ENCODE assay signal across 17 cellular contexts in genomic region chr10:103761075-103761920, GRCh38.
DNase-seq lines count a peak whose midpoint lies in the region; ATAC-seq and TF ChIP-seq lines count a peak whose summit lies in the region.
"Had no signal": no experiment of that assay in that cellular context is flagged by ENCODE, and none has a peak within 500 bp of the region (broad histone marks: within the 10 kb centered on the region; RNA-seq: fewer than 3 reads in every experiment).

No MANE protein-coding gene starts in this region.

- H3K4me3 Mint-ChIP-seq in stimulated activated memory B cell treated with anti-CD40 and anti-IgM and Interleukin-4, amounts not matched to agents 10 μg/mL and 1 μg/mL and 100 μg/mL, for 72 hours: no peak overlapping the region
- H3K4me3 Mint-ChIP-seq: activated B cell treated with CpG ODN at 0.5 μM for 24 hours; activated T-cell treated with anti-CD3 and anti-CD28 coated beads, Interleukin-2, amount 50 U/mL, for 72 hours; brain; CD8-positive, alpha-beta T cell; mesothelial cell of epicardium; stimulated activated naive CD8-positive, alpha-beta T cell treated with anti-CD3 and anti-CD28 coated beads, Interleukin-15, Interleukin-2, amounts not matched to agents 100 ng/mL and 50 ng/mL, for 24 hours had no signal

- no peaks in the 10 kb centered on the region for H3K27me3 ChIP-seq in HL-60 (ENCODE audit: insufficient read depth, poor library complexity, severe bottlenecking)
- no peaks in the 10 kb centered on the region for H3K27me3 ChIP-seq in PC-3 (ENCODE audit: low read length)
- H3K27me3 ChIP-seq in left lung: no peaks in the 10 kb centered on the region
- no peaks in the 10 kb centered on the region for H3K27me3 ChIP-seq in MM.1S (replicated peaks; ENCODE audit: insufficient read depth, low read length)

- H3K27ac ChIP-seq in HL-60 (replicated peaks): peak overlapping the region; percentile 18; the same call in 1 of the 2 replicates
- H3K27ac ChIP-seq in PC-3 (ENCODE audit: low read length): peak overlapping the region; percentile 47
- no peak overlapping the region for H3K27ac ChIP-seq in left lung
- no peak overlapping the region for H3K27ac ChIP-seq in MM.1S (ENCODE audit: low read length)

- H3K9ac ChIP-seq in PC-3 (ENCODE audit: low read length): no peak overlapping the region
- no peak overlapping the region for H3K9ac ChIP-seq in MM.1S (ENCODE audit: low read length)

- H3F3A ChIP-seq in PC-3 (ENCODE audit: low read length, unreplicated experiment): peaks cover 4% of the 10 kb centered on the region
- H3F3A ChIP-seq in MM.1S (ENCODE audit: insufficient read depth, low read length): no peaks in the 10 kb centered on the region

- no TSS peak for BruUV-seq in PC-3 (replicated peaks; lab: Mats Ljungman, UMichigan)

- peaks cover 28% of the 10 kb centered on the region for H3K4me1 Mint-ChIP-seq in stimulated activated memory B cell treated with anti-CD40 and anti-IgM and Interleukin-4, amounts not matched to agents 10 μg/mL and 1 μg/mL and 100 μg/mL, for 72 hours

- intact Hi-C loops in PC-3 (cut with micrococcal nuclease) (loop anchor here (2.0 kb wide), 1 partner anchor 96 kb away; no protein-coding TSS in a partner anchor), left lung (cut with DNase I) (no loop called here)

- peaks cover 3% of the 10 kb centered on the region for H3K9me3 Mint-ChIP-seq in stimulated activated memory B cell treated with anti-CD40 and anti-IgM and Interleukin-4, amounts not matched to agents 10 μg/mL and 1 μg/mL and 100 μg/mL, for 72 hours
- H3K9me3 Mint-ChIP-seq: activated B cell treated with CpG ODN at 0.5 μM for 24 hours; activated T-cell treated with anti-CD3 and anti-CD28 coated beads, Interleukin-2, amount 50 U/mL, for 72 hours; brain; CD8-positive, alpha-beta T cell; mesothelial cell of epicardium; stimulated activated naive CD8-positive, alpha-beta T cell treated with anti-CD3 and anti-CD28 coated beads, Interleukin-15, Interleukin-2, amounts not matched to agents 100 ng/mL and 50 ng/mL, for 24 hours had no signal

- DNase-seq in COLO668 (lab: John Stamatoyannopoulos, UW; ENCODE audit: unreplicated experiment) (peak; percentile 56), HL-60 (ENCODE audit: low read depth in 1 of 2, low spot score in 1 of 2) (peak in 1 of 2 experiments; percentile 47), PC-3 (peak; percentile 69), left lung (no peak), MM.1S (no peak)
- no peak for DNase-seq in central memory CD4-positive, alpha-beta T cell
- DNase-seq: activated B cell treated with CpG ODN at 0.5 μM for 24 hours; activated T-cell treated with anti-CD3 and anti-CD28 coated beads, Interleukin-2, amount 50 U/mL, for 72 hours; CD8-positive, alpha-beta T cell; hippocampal formation; NCI-H526; stimulated activated CD4-positive, alpha-beta T cell treated with anti-CD3 and anti-CD28 coated beads, Interleukin-4, amount 100 ng/mL, for 4 hours had no signal

- H3K4me2 ChIP-seq in PC-3 (ENCODE audit: low read length) (peak overlapping the region; percentile 21; the same call in 1 of the 2 replicates), MM.1S (ENCODE audit: low read depth, low read length) (no peak overlapping the region)

- ATAC-seq in PC-3 (peak; percentile 13), left lung (peak; percentile 67), HG03342 (IDR thresholded peaks at IDR 0.05; ENCODE audit: unreplicated experiment) (no peak)
- ATAC-seq in stimulated activated memory B cell treated with anti-CD40 and anti-IgM and Interleukin-4, amounts not matched to agents 10 μg/mL and 1 μg/mL and 100 μg/mL, for 72 hours: no peak
- ATAC-seq: activated T-cell treated with anti-CD3 and anti-CD28 coated beads, Interleukin-2, amount 50 U/mL, for 72 hours; CD8-positive, alpha-beta T cell had no signal

- no peak overlapping the region for H3K27ac Mint-ChIP-seq in stimulated activated memory B cell treated with anti-CD40 and anti-IgM and Interleukin-4, amounts not matched to agents 10 μg/mL and 1 μg/mL and 100 μg/mL, for 72 hours
- H3K27ac Mint-ChIP-seq: activated B cell treated with CpG ODN at 0.5 μM for 24 hours; activated T-cell treated with anti-CD3 and anti-CD28 coated beads, Interleukin-2, amount 50 U/mL, for 72 hours; brain; CD8-positive, alpha-beta T cell; mesothelial cell of epicardium; stimulated activated naive CD8-positive, alpha-beta T cell treated with anti-CD3 and anti-CD28 coated beads, Interleukin-15, Interleukin-2, amounts not matched to agents 100 ng/mL and 50 ng/mL, for 24 hours had no signal

- H3K36me3 Mint-ChIP-seq in stimulated activated memory B cell treated with anti-CD40 and anti-IgM and Interleukin-4, amounts not matched to agents 10 μg/mL and 1 μg/mL and 100 μg/mL, for 72 hours: no peaks in the 10 kb centered on the region
- H3K36me3 Mint-ChIP-seq: CD8-positive, alpha-beta T cell; mesothelial cell of epicardium had no signal

- H3K79me2 ChIP-seq in PC-3 (ENCODE audit: low read length) (no peaks in the 10 kb centered on the region), MM.1S (ENCODE audit: low read length) (no peaks in the 10 kb centered on the region)

- no peaks in the 10 kb centered on the region for H3K36me3 ChIP-seq in PC-3 (ENCODE audit: low read depth, low read length)
- no peaks in the 10 kb centered on the region for H3K36me3 ChIP-seq in left lung
- H3K36me3 ChIP-seq in MM.1S (replicated peaks; ENCODE audit: insufficient read depth, low read length): no peaks in the 10 kb centered on the region

- CTCF ChIA-PET in PC-3 (lab: Charles Lee): no interaction called here

- H3K27me3 Mint-ChIP-seq in stimulated activated memory B cell treated with anti-CD40 and anti-IgM and Interleukin-4, amounts not matched to agents 10 μg/mL and 1 μg/mL and 100 μg/mL, for 72 hours: no peaks in the 10 kb centered on the region
- H3K27me3 Mint-ChIP-seq: brain had no signal

- H2AFZ ChIP-seq in PC-3 (ENCODE audit: low read length) (no peak overlapping the region), MM.1S (ENCODE audit: low read length) (no peak overlapping the region)

- no peaks in the 10 kb centered on the region for H3K9me3 ChIP-seq in PC-3 (ENCODE audit: low read length)
- no peaks in the 10 kb centered on the region for H3K9me3 ChIP-seq in left lung
- no peaks in the 10 kb centered on the region for H3K9me3 ChIP-seq in MM.1S (replicated peaks; ENCODE audit: insufficient read depth, low read length)

- H3K4me3 ChIP-seq in HL-60 (replicated peaks; ENCODE audit: insufficient read depth, low read length): no peak overlapping the region
- no peak overlapping the region for H3K4me3 ChIP-seq in PC-3 (ENCODE audit: low read length)
- H3K4me3 ChIP-seq in left lung: no peak overlapping the region
- no peak overlapping the region for H3K4me3 ChIP-seq in MM.1S (ENCODE audit: low read length)

- H4K20me1 ChIP-seq in PC-3 (ENCODE audit: low read length): no peaks in the 10 kb centered on the region
- no peaks in the 10 kb centered on the region for H4K20me1 ChIP-seq in MM.1S (ENCODE audit: insufficient read depth, low read length)

- H3K4me1 ChIP-seq in PC-3 (ENCODE audit: insufficient read depth, low read length) (peaks cover 73% of the 10 kb centered on the region), left lung (peaks cover 39 to 94% of the 10 kb centered on the region in 2 donors), MM.1S (ENCODE audit: low read length) (peaks cover 45% of the 10 kb centered on the region)

- H3K9me2 ChIP-seq in PC-3 (replicated peaks; ENCODE audit: low read length): no peaks in the 10 kb centered on the region
- no peaks in the 10 kb centered on the region for H3K9me2 ChIP-seq in MM.1S (replicated peaks; ENCODE audit: insufficient read depth, low read length)

- POLR2A ChIA-PET in PC-3 (lab: Charles Lee; ENCODE audit: unreplicated experiment): no interaction called here

- no peak for TF ChIP-seq CTCF in HL-60 (IDR thresholded peaks at IDR 0.05; ENCODE audit: insufficient read depth, low read length)
- no peak for TF ChIP-seq CTCF in PC-3 (conservative IDR thresholded peaks at IDR 0.05; ENCODE audit: low read depth, low read length)
- no peak for TF ChIP-seq CTCF in left lung (IDR thresholded peaks at IDR 0.05)
- TF ChIP-seq CTCF in MM.1S (IDR thresholded peaks at IDR 0.05; ENCODE audit: low read length): no peak

Comparison
In these comparisons a context has a peak if more than half of its experiments do, and no peak if none do; other contexts are left out.
1. DNase-seq: peak in COLO668 (single experiment) and PC-3 (single experiment); none in left lung (0 of 2), MM.1S (single experiment) and central memory CD4-positive, alpha-beta T cell (single experiment).
2. H3K27ac ChIP-seq: peak in HL-60 (single experiment) and PC-3 (single experiment); none in left lung (0 of 2) and MM.1S (single experiment).
3. ATAC-seq: peak in PC-3 (single experiment) and left lung (single experiment); none in HG03342 (single experiment) and stimulated activated memory B cell treated with anti-CD40 and anti-IgM and Interleukin-4, amounts not matched to agents 10 μg/mL and 1 μg/mL and 100 μg/mL, for 72 hours (single experiment).